In the genomic region with DNA sequence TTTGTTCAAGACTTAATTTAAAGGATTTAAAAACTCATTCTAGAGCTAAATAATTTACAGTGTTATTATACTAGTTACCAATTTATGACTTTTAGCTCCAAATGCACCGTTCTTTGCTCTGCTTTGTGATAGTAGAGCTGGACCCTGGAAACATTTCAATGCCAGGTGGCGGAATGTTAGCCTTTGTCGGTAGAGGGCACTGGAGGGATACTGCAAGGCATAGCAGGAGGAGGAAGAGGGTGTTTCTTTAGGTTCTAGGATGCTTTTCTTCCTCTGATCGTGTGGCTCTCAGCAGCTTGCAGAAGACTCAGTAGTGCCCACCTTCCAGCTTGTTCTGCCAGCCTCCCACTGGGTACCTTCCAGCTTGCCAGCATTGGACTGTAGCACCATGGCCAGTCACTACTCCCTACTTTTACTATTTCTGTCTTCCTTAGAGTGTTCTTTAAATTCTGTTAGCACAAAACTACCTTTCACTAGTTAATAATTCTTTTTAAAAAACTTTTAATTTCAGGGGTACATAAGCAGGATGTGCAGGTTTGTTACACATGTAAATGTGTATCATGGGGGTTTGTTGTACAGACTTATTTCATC, we compare ENCODE assay signal across 10 cellular contexts.
DNase-seq lines count a peak whose midpoint lies in the region; ATAC-seq and TF ChIP-seq lines count a peak whose summit lies in the region.
"Had no signal": no experiment of that assay in that cellular context is flagged by ENCODE, and none has a peak within 500 bp of the region (broad histone marks: within the 10 kb centered on the region; RNA-seq: fewer than 3 reads in every experiment).

No MANE protein-coding gene starts in this region.

- H3K9me3 Mint-ChIP-seq in CD14-positive monocyte: peaks cover 0 to 22% (median 11%) of the 10 kb centered on the region in 7 donors

- no peak overlapping the region for H3K9ac ChIP-seq in mesendoderm (ENCODE audit: low read length)

- H3K27me3 ChIP-seq in mesendoderm (ENCODE audit: insufficient read depth, low read length, poor library complexity): no peaks in the 10 kb centered on the region
- H3K27me3 ChIP-seq in ascending aorta: no peaks in the 10 kb centered on the region

- H3K27me3 Mint-ChIP-seq in CD14-positive monocyte (ENCODE audit: low read depth in 3 of 3): peaks cover 2 to 7% (median 4%) of the 10 kb centered on the region in 3 donors
- H3K27me3 Mint-ChIP-seq: stimulated activated memory B cell treated with anti-CD40 and anti-IgM and Interleukin-4, amounts not matched to agents 10 μg/mL and 1 μg/mL and 100 μg/mL, for 72 hours had no signal

- no peak overlapping the region for H3K4me2 ChIP-seq in mesendoderm (ENCODE audit: low read length)

- H2AK5ac ChIP-seq in mesendoderm (ENCODE audit: low read length): no peak overlapping the region

- H3K27ac ChIP-seq in mesendoderm (ENCODE audit: low read depth, low read length) (no peak overlapping the region), ascending aorta (no peak overlapping the region)

- H3K36me3 ChIP-seq in mesendoderm (ENCODE audit: control insufficient read depth, insufficient read depth, low read length) (no peaks in the 10 kb centered on the region), ascending aorta (no peaks in the 10 kb centered on the region)

- no peaks in the 10 kb centered on the region for H3K36me3 Mint-ChIP-seq in CD14-positive monocyte
- H3K36me3 Mint-ChIP-seq: stimulated activated memory B cell treated with anti-CD40 and anti-IgM and Interleukin-4, amounts not matched to agents 10 μg/mL and 1 μg/mL and 100 μg/mL, for 72 hours had no signal

- no peak overlapping the region for H3K27ac Mint-ChIP-seq in CD14-positive monocyte
- H3K27ac Mint-ChIP-seq: activated naive CD4-positive, alpha-beta T cell treated with anti-CD3 and anti-CD28 coated beads, Interleukin-2, amount 50 U/mL, for 24 hours; stimulated activated memory B cell treated with anti-CD40 and anti-IgM and Interleukin-4, amounts not matched to agents 10 μg/mL and 1 μg/mL and 100 μg/mL, for 72 hours had no signal

- WGBS in mesendoderm (ENCODE audit: extremely low coverage, insufficient coverage, low lambda C conversion rate): no CpG with 5 or more reads among the region's 4 CpGs

- no peak overlapping the region for H4K8ac ChIP-seq in mesendoderm (ENCODE audit: low read depth, low read length)

- no peak overlapping the region for H3K23ac ChIP-seq in mesendoderm (ENCODE audit: low read length)

- DNase-seq in ELR (ENCODE audit: low read depth) (peak; percentile 22), LNCaP clone FGC (ENCODE audit: low read depth) (peak; percentile 18), astrocyte of the hippocampus (ENCODE audit: low read depth, low spot score) (peak; percentile 42), mesendoderm (peak; percentile 64), ascending aorta (ENCODE audit: low spot score in 2 of 2) (no peak), CD14-positive monocyte (ENCODE audit: low spot score) (no peak)

- no peak overlapping the region for H2BK15ac ChIP-seq in mesendoderm (replicated peaks; ENCODE audit: low read depth)

- no peak overlapping the region for H3K18ac ChIP-seq in mesendoderm (ENCODE audit: low read length)

- no peak overlapping the region for H3K56ac ChIP-seq in mesendoderm (ENCODE audit: low read length)

- H2BK120ac ChIP-seq in mesendoderm (ENCODE audit: low read depth, low read length): no peak overlapping the region

- intact Hi-C loops in ascending aorta (cut with DNase I) (no loop called here), CD14-positive monocyte (cut with micrococcal nuclease) (no loop called here)

- H3K4me1 ChIP-seq in mesendoderm (ENCODE audit: control insufficient read depth, low read depth, low read length) (no peaks in the 10 kb centered on the region), ascending aorta (no peaks in the 10 kb centered on the region)

- no peak overlapping the region for H2BK5ac ChIP-seq in mesendoderm (ENCODE audit: low read length)

- no peak overlapping the region for H3K4ac ChIP-seq in mesendoderm (ENCODE audit: low read depth, low read length)

- TF ChIP-seq CTCF in LNCaP clone FGC (IDR thresholded peaks at IDR 0.05; ENCODE audit: control insufficient read depth, extremely low read depth, insufficient read depth) (peak; percentile 93), ascending aorta (IDR thresholded peaks at IDR 0.05) (no peak), CD14-positive monocyte (IDR thresholded peaks at IDR 0.05) (no peak)

- H3K79me2 ChIP-seq in mesendoderm (ENCODE audit: control insufficient read depth, insufficient read depth, low read length): no peaks in the 10 kb centered on the region

- peaks cover 1% of the 10 kb centered on the region for H3K4me1 Mint-ChIP-seq in CD14-positive monocyte
- H3K4me1 Mint-ChIP-seq: activated naive CD4-positive, alpha-beta T cell treated with anti-CD3 and anti-CD28 coated beads, Interleukin-2, amount 50 U/mL, for 24 hours; stimulated activated memory B cell treated with anti-CD40 and anti-IgM and Interleukin-4, amounts not matched to agents 10 μg/mL and 1 μg/mL and 100 μg/mL, for 72 hours had no signal

- no peak overlapping the region for H3K4me3 Mint-ChIP-seq in CD14-positive monocyte
- H3K4me3 Mint-ChIP-seq: activated naive CD4-positive, alpha-beta T cell treated with anti-CD3 and anti-CD28 coated beads, Interleukin-2, amount 50 U/mL, for 24 hours; stimulated activated memory B cell treated with anti-CD40 and anti-IgM and Interleukin-4, amounts not matched to agents 10 μg/mL and 1 μg/mL and 100 μg/mL, for 72 hours had no signal

- H3K4me3 ChIP-seq in LNCaP clone FGC (ENCODE audit: low read depth, low read length) (no peak overlapping the region), mesendoderm (ENCODE audit: low read length) (no peak overlapping the region), ascending aorta (no peak overlapping the region)

- no peak overlapping the region for H4K5ac ChIP-seq in mesendoderm (ENCODE audit: low read length)

- ATAC-seq in GM21576 (IDR thresholded peaks at IDR 0.05; ENCODE audit: unreplicated experiment) (no peak), HG03108 (IDR thresholded peaks at IDR 0.05; ENCODE audit: unreplicated experiment) (no peak)
- ATAC-seq: stimulated activated memory B cell treated with anti-CD40 and anti-IgM and Interleukin-4, amounts not matched to agents 10 μg/mL and 1 μg/mL and 100 μg/mL, for 72 hours had no signal

- no peaks in the 10 kb centered on the region for H3K9me3 ChIP-seq in ascending aorta

- no peaks in the 10 kb centered on the region for H3K79me1 ChIP-seq in mesendoderm (ENCODE audit: low read length)

Comparison
In these comparisons a context has a peak if more than half of its experiments do, and no peak if none do; other contexts are left out.
1. DNase-seq: peak in ELR (single experiment), LNCaP clone FGC (single experiment), astrocyte of the hippocampus (single experiment) and mesendoderm (single experiment); none in ascending aorta (0 of 2) and CD14-positive monocyte (single experiment).